33 cellular contexts compared by ENCODE assay signal in genomic region chr11:94144664-94145063, GRCh38.
"Had no signal": no experiment of that assay in that cellular context is flagged by ENCODE, and none has a peak within 500 bp of the region (broad histone marks: within the 10 kb centered on the region; RNA-seq: fewer than 3 reads in every experiment).

No MANE protein-coding gene starts in this region.

- H3K27me3 ChIP-seq: adrenal gland, body of pancreas, colonic mucosa, esophagus squamous epithelium, gastroesophageal sphincter had no signal

- H3K36me3 ChIP-seq: adrenal gland, colonic mucosa, esophagus squamous epithelium, gastroesophageal sphincter, WERI-Rb-1 had no signal

- H3K36me3 Mint-ChIP-seq: activated naive CD8-positive, alpha-beta T cell treated with anti-CD3 and anti-CD28 coated beads for 36 hours had no signal

- ATAC-seq: activated CD4-positive, CD25-positive, alpha-beta regulatory T cell treated with anti-CD3 and anti-CD28 coated beads, Interleukin-2, amount 50 U/mL, for 24 hours; activated CD8-positive, alpha-beta T cell treated with anti-CD3 and anti-CD28 coated beads for 36 hours; activated naive CD8-positive, alpha-beta T cell treated with anti-CD3 and anti-CD28 coated beads, Interleukin-2, amount 50 U/mL, for 24 hours; activated T-cell treated with anti-CD3 and anti-CD28 coated beads, Interleukin-2, amount 50 U/mL, for 4 hours; activated T-helper 17 cell treated with anti-CD3 and anti-CD28 coated beads, Interleukin-2, amount 50 U/mL, for 72 hours; body of pancreas; gastroesophageal sphincter; T-helper 17 cell had no signal

- H3K9me3 Mint-ChIP-seq: activated B cell treated with CpG ODN at 0.5 μM for 24 hours; activated CD8-positive, alpha-beta T cell treated with anti-CD3 and anti-CD28 coated beads for 36 hours; activated naive CD4-positive, alpha-beta T cell treated with anti-CD3 and anti-CD28 coated beads for 36 hours; activated naive CD4-positive, alpha-beta T cell treated with anti-CD3 and anti-CD28 coated beads, Interleukin-2, amount 50 U/mL, for 24 hours; activated naive CD8-positive, alpha-beta T cell treated with anti-CD3 and anti-CD28 coated beads for 36 hours; activated naive CD8-positive, alpha-beta T cell treated with anti-CD3 and anti-CD28 coated beads, Interleukin-2, amount 50 U/mL, for 24 hours; activated T-cell treated with anti-CD3 and anti-CD28 coated beads, Interleukin-2, amount 50 U/mL, for 4 hours; activated T-helper 17 cell treated with anti-CD3 and anti-CD28 coated beads, Interleukin-2, amount 50 U/mL, for 72 hours; T-helper 2 cell treated with Interferon-gamma antibody and Interleukin-4, amounts not matched to agents 5 μg/mL and 100 μg/mL, for 36 hours had no signal

- H3K27ac Mint-ChIP-seq: activated B cell treated with CpG ODN at 0.5 μM for 24 hours; activated naive CD4-positive, alpha-beta T cell treated with anti-CD3 and anti-CD28 coated beads for 36 hours; activated naive CD4-positive, alpha-beta T cell treated with anti-CD3 and anti-CD28 coated beads, Interleukin-2, amount 50 U/mL, for 24 hours; activated naive CD8-positive, alpha-beta T cell treated with anti-CD3 and anti-CD28 coated beads for 36 hours; activated naive CD8-positive, alpha-beta T cell treated with anti-CD3 and anti-CD28 coated beads, Interleukin-2, amount 50 U/mL, for 24 hours; activated T-helper 17 cell treated with anti-CD3 and anti-CD28 coated beads, Interleukin-2, amount 50 U/mL, for 72 hours; T-helper 17 cell; T-helper 2 cell treated with Interferon-gamma antibody and Interleukin-4, amounts not matched to agents 5 μg/mL and 100 μg/mL, for 36 hours had no signal

- H3K27me3 Mint-ChIP-seq: activated B cell treated with CpG ODN at 0.5 μM for 24 hours; activated CD8-positive, alpha-beta T cell treated with anti-CD3 and anti-CD28 coated beads for 36 hours; activated naive CD4-positive, alpha-beta T cell treated with anti-CD3 and anti-CD28 coated beads, Interleukin-2, amount 50 U/mL, for 24 hours; activated naive CD8-positive, alpha-beta T cell treated with anti-CD3 and anti-CD28 coated beads for 36 hours; activated naive CD8-positive, alpha-beta T cell treated with anti-CD3 and anti-CD28 coated beads, Interleukin-2, amount 50 U/mL, for 24 hours; activated T-helper 17 cell treated with anti-CD3 and anti-CD28 coated beads, Interleukin-2, amount 50 U/mL, for 72 hours; T-helper 17 cell had no signal

- FAIRE-seq: endometrium, endothelial cell of umbilical vein had no signal

- H3K4me3 Mint-ChIP-seq: activated B cell treated with CpG ODN at 0.5 μM for 24 hours; activated CD8-positive, alpha-beta T cell treated with anti-CD3 and anti-CD28 coated beads for 36 hours; activated naive CD4-positive, alpha-beta T cell treated with anti-CD3 and anti-CD28 coated beads for 36 hours; activated naive CD4-positive, alpha-beta T cell treated with anti-CD3 and anti-CD28 coated beads, Interleukin-2, amount 50 U/mL, for 24 hours; activated naive CD8-positive, alpha-beta T cell treated with anti-CD3 and anti-CD28 coated beads for 36 hours; activated naive CD8-positive, alpha-beta T cell treated with anti-CD3 and anti-CD28 coated beads, Interleukin-2, amount 50 U/mL, for 24 hours; activated T-cell treated with anti-CD3 and anti-CD28 coated beads, Interleukin-2, amount 50 U/mL, for 4 hours; activated T-helper 17 cell treated with anti-CD3 and anti-CD28 coated beads, Interleukin-2, amount 50 U/mL, for 72 hours; T-helper 17 cell; T-helper 2 cell treated with Interferon-gamma antibody and Interleukin-4, amounts not matched to agents 5 μg/mL and 100 μg/mL, for 36 hours had no signal

- H3K9me3 ChIP-seq: adrenal gland, body of pancreas, colonic mucosa, esophagus squamous epithelium, gastroesophageal sphincter had no signal

- H3K4me3 ChIP-seq: adrenal gland, body of pancreas, colonic mucosa, esophagus squamous epithelium, gastroesophageal sphincter had no signal

- H3K27ac ChIP-seq: adrenal gland, body of pancreas, colonic mucosa, epithelial cell of prostate, esophagus squamous epithelium, gastroesophageal sphincter, WERI-Rb-1 had no signal

- DNase-seq: activated B cell treated with CpG ODN at 0.5 μM for 24 hours; activated CD4-positive, alpha-beta T cell treated with anti-CD3 and anti-CD28 coated beads for 48 hours; activated CD4-positive, alpha-beta T cell treated with anti-CD3 and anti-CD28 coated beads, Interleukin-2, amount 50 U/mL, for 1 hour; activated CD4-positive, alpha-beta T cell treated with anti-CD3 and anti-CD28 coated beads, Interleukin-2, amount 50 U/mL, for 48 hours; activated CD8-positive, alpha-beta memory T cell treated with anti-CD3 and anti-CD28 coated beads for 24 hours; activated CD8-positive, alpha-beta T cell treated with anti-CD3 and anti-CD28 coated beads for 36 hours; activated effector memory CD4-positive, alpha-beta T cell treated with anti-CD3 and anti-CD28 coated beads, Interleukin-2, amount 50 U/mL, for 16 hours; activated naive CD4-positive, alpha-beta T cell treated with anti-CD3 and anti-CD28 coated beads for 36 hours; activated naive CD8-positive, alpha-beta T cell treated with anti-CD3 and anti-CD28 coated beads for 36 hours; activated naive CD8-positive, alpha-beta T cell treated with anti-CD3 and anti-CD28 coated beads, Interleukin-2, amount 50 U/mL, for 24 hours; activated T-cell treated with anti-CD3 and anti-CD28 coated beads, Interleukin-2, amount 50 U/mL, for 4 hours; adrenal gland; amygdala; aorta; body of pancreas; caudate nucleus; cerebellar nuclear complex; colonic mucosa; effector CD8-positive, alpha-beta T cell; esophagus squamous epithelium; foreskin melanocyte; T-helper 1 cell; T-helper 17 cell; T1000; WERI-Rb-1 had no signal
